In genomic region chr2:166335284-166335683, GRCh38 we compare ENCODE assay signal across 16 cellular contexts. TPM values are rescaled to one million over a fixed set of nuclear protein-coding genes. Genes with fewer than 3 reads are reported as not detected.
DNase-seq lines count a peak whose midpoint lies in the region; FAIRE-seq and TF ChIP-seq lines count a peak whose summit lies in the region.
"Had no signal": no experiment of that assay in that cellular context is flagged by ENCODE, and none has a peak within 500 bp of the region (broad histone marks: within the 10 kb centered on the region; RNA-seq: fewer than 3 reads in every experiment).

No MANE protein-coding gene starts in this region.

- H3K9me3 Mint-ChIP-seq in endothelial cell (ENCODE audit: unreplicated experiment): no peaks in the 10 kb centered on the region
- H3K9me3 Mint-ChIP-seq: CD14-positive monocyte had no signal

- no peak overlapping the region for H3K4me3 Mint-ChIP-seq in endothelial cell (ENCODE audit: unreplicated experiment)
- H3K4me3 Mint-ChIP-seq: CD14-positive monocyte had no signal

- no peaks in the 10 kb centered on the region for H3K27me3 Mint-ChIP-seq in endothelial cell (ENCODE audit: unreplicated experiment)

- no peak overlapping the region for H3K27ac Mint-ChIP-seq in endothelial cell (ENCODE audit: unreplicated experiment)
- H3K27ac Mint-ChIP-seq: CD14-positive monocyte had no signal

- FAIRE-seq in urothelium cell line (lab: Jason Lieb, UNC): no peak

- no peaks in the 10 kb centered on the region for H3K36me3 Mint-ChIP-seq in endothelial cell (ENCODE audit: low read depth, unreplicated experiment)
- H3K36me3 Mint-ChIP-seq: CD14-positive monocyte had no signal

- peak; percentile 63 for DNase-seq in NCI-H748 (lab: John Stamatoyannopoulos, UW; ENCODE audit: unreplicated experiment)
- DNase-seq in NCI-H748 treated with DMSO at 0.1 percent for 48 hours (lab: John Stamatoyannopoulos, UW): no peak
- peak; percentile 17 for DNase-seq in SHP77 treated with DMSO at 0.1 percent for 48 hours (lab: John Stamatoyannopoulos, UW)
- DNase-seq in iris pigment epithelial cell (ENCODE audit: low read depth): peak; percentile 36
- DNase-seq in hippocampal formation (lab: John Stamatoyannopoulos, UW): no peak
- no peak for DNase-seq in endothelial cell (ENCODE audit: low spot score)
- DNase-seq in urothelium cell line (ENCODE audit: low spot score): no peak
- DNase-seq: DND-41, GDM1, GOT3, KG1, NCI-H1048, NCI-H187 treated with DMSO at 0.1 percent for 48 hours, NCI-H2171 treated with DMSO at 0.1 percent for 48 hours, PC-9 had no signal

- no peak for TF ChIP-seq CTCF in endothelial cell (IDR thresholded peaks at IDR 0.05; ENCODE audit: unreplicated experiment)

- H3K4me1 Mint-ChIP-seq in endothelial cell (ENCODE audit: unreplicated experiment): peaks cover 3% of the 10 kb centered on the region
- H3K4me1 Mint-ChIP-seq: CD14-positive monocyte had no signal

RNA-seq across cellular contexts. Expression of gene SCN9A, which starts 40.5 kb away (rescaled TPM):
- total RNA-seq in endothelial cell (ENCODE audit: unreplicated experiment): 47.3 TPM

Comparison
In these comparisons a context has a peak if more than half of its experiments do, and no peak if none do; other contexts are left out.
1. DNase-seq: peak in NCI-H748 (single experiment), SHP77 treated with DMSO at 0.1 percent for 48 hours (single experiment) and iris pigment epithelial cell (single experiment); none in NCI-H748 treated with DMSO at 0.1 percent for 48 hours (single experiment), hippocampal formation (0 of 2), endothelial cell (single experiment) and urothelium cell line (single experiment).